Comparison of ENCODE assay signal across 28 cellular contexts in genomic region chr22:36049678-36049997, GRCh38.
"Had no signal": no experiment of that assay in that cellular context is flagged by ENCODE, and none has a peak within 500 bp of the region (broad histone marks: within the 10 kb centered on the region; RNA-seq: fewer than 3 reads in every experiment).

No MANE protein-coding gene starts in this region.

- ATAC-seq: activated CD4-positive, alpha-beta T cell treated with anti-CD3 and anti-CD28 coated beads for 36 hours; activated naive CD4-positive, alpha-beta T cell treated with anti-CD3 and anti-CD28 coated beads, Interleukin-2, amount 50 U/mL, for 72 hours; activated T-cell treated with anti-CD3 and anti-CD28 coated beads, Interleukin-2, amount 50 U/mL, for 72 hours; left colon; naive thymus-derived CD8-positive, alpha-beta T cell; sciatic nerve; stimulated activated naive B cell treated with anti-CD40 and anti-IgM and Interleukin-4, amounts not matched to agents 10 μg/mL and 1 μg/mL and 100 μg/mL, for 72 hours; upper lobe of right lung had no signal

- H3K27ac ChIP-seq: body of pancreas, colonic mucosa, stomach, thyroid gland, upper lobe of right lung had no signal

- H3K27ac Mint-ChIP-seq: activated CD4-positive, alpha-beta T cell treated with anti-CD3 and anti-CD28 coated beads for 36 hours; activated naive CD4-positive, alpha-beta T cell treated with anti-CD3 and anti-CD28 coated beads, Interleukin-2, amount 50 U/mL, for 72 hours; activated T-cell treated with anti-CD3 and anti-CD28 coated beads, Interleukin-2, amount 50 U/mL, for 72 hours; mesothelial cell of epicardium; naive thymus-derived CD8-positive, alpha-beta T cell; stimulated activated naive B cell treated with anti-CD40 and anti-IgM and Interleukin-4, amounts not matched to agents 10 μg/mL and 1 μg/mL and 100 μg/mL, for 72 hours; T-helper 2 cell treated with Interferon-gamma antibody and Interleukin-4, amounts not matched to agents 5 μg/mL and 100 μg/mL, for 36 hours had no signal

- H3K4me1 ChIP-seq: colonic mucosa, gastrocnemius medialis, thyroid gland, upper lobe of right lung had no signal

- H3K36me3 Mint-ChIP-seq: activated naive CD4-positive, alpha-beta T cell treated with anti-CD3 and anti-CD28 coated beads, Interleukin-2, amount 50 U/mL, for 72 hours; mesothelial cell of epicardium; naive thymus-derived CD8-positive, alpha-beta T cell; stimulated activated naive B cell treated with anti-CD40 and anti-IgM and Interleukin-4, amounts not matched to agents 10 μg/mL and 1 μg/mL and 100 μg/mL, for 72 hours had no signal

- H3K27me3 ChIP-seq: body of pancreas, colonic mucosa, gastrocnemius medialis, stomach, thyroid gland, upper lobe of right lung had no signal

- H3K9me3 ChIP-seq: body of pancreas, colonic mucosa, gastrocnemius medialis, stomach, thyroid gland, upper lobe of right lung had no signal

- H3K36me3 ChIP-seq: colonic mucosa, gastrocnemius medialis, stomach, thyroid gland, upper lobe of right lung had no signal

- H3K4me3 ChIP-seq: body of pancreas, colonic mucosa, gastrocnemius medialis, stomach, thyroid gland, upper lobe of right lung had no signal

- H3K4me3 Mint-ChIP-seq: activated CD4-positive, alpha-beta T cell treated with anti-CD3 and anti-CD28 coated beads for 36 hours; activated T-cell treated with anti-CD3 and anti-CD28 coated beads, Interleukin-2, amount 50 U/mL, for 72 hours; mesothelial cell of epicardium; naive thymus-derived CD8-positive, alpha-beta T cell; stimulated activated naive B cell treated with anti-CD40 and anti-IgM and Interleukin-4, amounts not matched to agents 10 μg/mL and 1 μg/mL and 100 μg/mL, for 72 hours; T-helper 2 cell treated with Interferon-gamma antibody and Interleukin-4, amounts not matched to agents 5 μg/mL and 100 μg/mL, for 36 hours had no signal

- H3K9me3 Mint-ChIP-seq: activated naive CD4-positive, alpha-beta T cell treated with anti-CD3 and anti-CD28 coated beads, Interleukin-2, amount 50 U/mL, for 72 hours; activated T-cell treated with anti-CD3 and anti-CD28 coated beads, Interleukin-2, amount 50 U/mL, for 72 hours; naive thymus-derived CD8-positive, alpha-beta T cell; stimulated activated naive B cell treated with anti-CD40 and anti-IgM and Interleukin-4, amounts not matched to agents 10 μg/mL and 1 μg/mL and 100 μg/mL, for 72 hours; T-helper 2 cell treated with Interferon-gamma antibody and Interleukin-4, amounts not matched to agents 5 μg/mL and 100 μg/mL, for 36 hours had no signal

- DNase-seq: activated CD4-positive, alpha-beta T cell treated with anti-CD3 and anti-CD28 coated beads for 36 hours; activated CD4-positive, alpha-beta T cell treated with anti-CD3 and anti-CD28 coated beads, Interleukin-2, amount 50 U/mL, for 4 hours; activated CD4-positive, CD25-positive, alpha-beta regulatory T cell; activated naive CD4-positive, alpha-beta T cell; activated T-cell treated with anti-CD3 and anti-CD28 coated beads for 4 hours; activated T-cell treated with anti-CD3 and anti-CD28 coated beads, Interleukin-2, amount 50 U/mL, for 72 hours; anterior cingulate cortex; cerebellar nuclear complex; colonic mucosa; effector CD8-positive, alpha-beta T cell; gastrocnemius medialis; glutamatergic neuron; kidney; left colon; naive thymus-derived CD8-positive, alpha-beta T cell; posterior cingulate gyrus; small intestine; stimulated activated CD4-positive, alpha-beta T cell treated with anti-CD3 and anti-CD28 coated beads, Interleukin-1b, Interleukin-23, amount 100 ng/mL, for 48 hours; stimulated activated naive B cell treated with anti-CD40 and anti-IgM and Interleukin-4, amounts not matched to agents 10 μg/mL and 1 μg/mL and 100 μg/mL, for 72 hours; stomach; T-helper 1 cell; thyroid gland; upper lobe of right lung had no signal

- H3K4me1 Mint-ChIP-seq: naive thymus-derived CD8-positive, alpha-beta T cell; stimulated activated naive B cell treated with anti-CD40 and anti-IgM and Interleukin-4, amounts not matched to agents 10 μg/mL and 1 μg/mL and 100 μg/mL, for 72 hours had no signal
